10 cellular contexts compared by ENCODE assay signal in genomic region chr2:180240774-180241173, GRCh38.
DNase-seq lines count a peak whose midpoint lies in the region; ATAC-seq, FAIRE-seq and TF ChIP-seq lines count a peak whose summit lies in the region.
"Had no signal": no experiment of that assay in that cellular context is flagged by ENCODE, and none has a peak within 500 bp of the region (broad histone marks: within the 10 kb centered on the region; RNA-seq: fewer than 3 reads in every experiment).

No MANE protein-coding gene starts in this region.

- H3K4me1 Mint-ChIP-seq in MCF 10A (ENCODE audit: insufficient read depth, unreplicated experiment), result peaks cover 6% of the 10 kb centered on the region

- TF ChIP-seq POLR2A in breast epithelium (IDR thresholded peaks at IDR 0.05), result no peak
- TF ChIP-seq POLR2A in H1 (IDR thresholded peaks at IDR 0.05; ENCODE audit: control extremely low read depth in 1 of 2, low read depth in 2 of 2, low read length in 2 of 2), result no peak

- H2AK5ac ChIP-seq in H1 (ENCODE audit: low read depth, low read length), result no peak overlapping the region

- H3K79me2 ChIP-seq in MM.1S (ENCODE audit: low read length) (no peaks in the 10 kb centered on the region), H1 (ENCODE audit: control insufficient read depth in 1 of 2, insufficient read depth in 2 of 2, low read length in 2 of 2) (no peaks in the 10 kb centered on the region)

- H4K5ac ChIP-seq in H1 (ENCODE audit: insufficient read length, low read depth, low read length), result no peak overlapping the region

- H3K56ac ChIP-seq in H1 (replicated peaks; ENCODE audit: insufficient read length, low read depth, low read length), result no peak overlapping the region

- H3K9me3 Mint-ChIP-seq in MCF 10A (ENCODE audit: unreplicated experiment), result no peaks in the 10 kb centered on the region

- TF ChIP-seq EP300 in H1 (IDR thresholded peaks at IDR 0.05; ENCODE audit: borderline replicate concordance in 1 of 2, low read depth in 2 of 2, low read length in 2 of 2), result no peak

- POLR2A ChIA-PET in MCF 10A (lab: Yijun Ruan, JAX) (interaction anchor here (1.2 to 1.3 kb wide), 3 partner anchors 18 to 741 kb away, joined by 3 to 5 read pairs (median 4); no protein-coding TSS in a partner anchor), H1 (lab: Charles Lee; ENCODE audit: partially characterized antibody) (no interaction called here)

- no peak overlapping the region for H3K27ac ChIP-seq in breast epithelium
- no peak overlapping the region for H3K27ac ChIP-seq in MM.1S (ENCODE audit: low read length)
- H3K27ac ChIP-seq in H1 (ENCODE audit: low read depth, low read length), result no peak overlapping the region
- H3K27ac ChIP-seq in aorta (ENCODE audit: low read depth in 1 of 2, low read length in 2 of 2), result no peak overlapping the region

- CTCF ChIA-PET in MCF 10A (lab: Yijun Ruan, JAX), result interaction anchor here (0.6 to 3.5 kb wide), 21 partner anchors 9 to 819 kb away, joined by 3 to 16 read pairs (median 3); partner anchors contain the start of gene UBE2E3
- CTCF ChIA-PET in H1 (lab: Charles Lee; ENCODE audit: partially characterized antibody), result interaction anchor here (0.5 to 3.1 kb wide), 6 partner anchors 8 to 118 kb away, joined by 3 to 12 read pairs (median 3); no protein-coding TSS in a partner anchor

- H3K4me3 Mint-ChIP-seq in MCF 10A (ENCODE audit: unreplicated experiment), result no peak overlapping the region

- H3K4me3 ChIP-seq in breast epithelium, result no peak overlapping the region
- H3K4me3 ChIP-seq in MM.1S (ENCODE audit: low read length), result no peak overlapping the region
- H3K4me3 ChIP-seq in H1 (ENCODE audit: extremely low read depth in 1 of 4, insufficient read depth in 2 of 4, low read depth in 3 of 4, low read length in 4 of 4), result no peak overlapping the region
- no peak overlapping the region for H3K4me3 ChIP-seq in aorta (ENCODE audit: low read length in 2 of 2)

- H2BK120ac ChIP-seq in H1 (replicated peaks; ENCODE audit: low read depth, low read length), result no peak overlapping the region

- H3K9me3 ChIP-seq in breast epithelium (no peaks in the 10 kb centered on the region), MM.1S (replicated peaks; ENCODE audit: insufficient read depth, low read length) (no peaks in the 10 kb centered on the region), H1 (ENCODE audit: insufficient read depth in 2 of 2, low read depth in 1 of 2, low read length in 1 of 2) (no peaks in the 10 kb centered on the region), aorta (ENCODE audit: control insufficient read depth, low read length) (no peaks in the 10 kb centered on the region)

- H3K9me2 ChIP-seq in MM.1S (replicated peaks; ENCODE audit: insufficient read depth, low read length), result no peaks in the 10 kb centered on the region

- DNase-seq in MCF 10A (ENCODE audit: unreplicated experiment), result peak; percentile 51
- no peak for DNase-seq in breast epithelium (ENCODE audit: low spot score in 2 of 2)
- no peak for DNase-seq in MM.1S
- no peak for DNase-seq in H1 (ENCODE audit: low read depth in 1 of 2, low spot score in 2 of 2)
- no peak for DNase-seq in aorta
- DNase-seq in ureter (ENCODE audit: low spot score), result no peak
- no peak for DNase-seq in NCI-H1092 (lab: John Stamatoyannopoulos, UW)
- DNase-seq: activated CD4-positive, alpha-beta T cell treated with anti-CD3 and anti-CD28 coated beads, Interleukin-2, amount 50 U/mL, for 1 hour; anterior cingulate cortex had no signal

- no peak for FAIRE-seq in H1 (lab: Jason Lieb, UNC)

- ATAC-seq in aorta (ENCODE audit: low FRiP score), result no peak
- ATAC-seq in HG03159 (IDR thresholded peaks at IDR 0.05; ENCODE audit: unreplicated experiment), result no peak

- H2AFZ ChIP-seq in MM.1S (ENCODE audit: low read length), result no peak overlapping the region
- H2AFZ ChIP-seq in H1 (ENCODE audit: low read length), result no peak overlapping the region

- no peak overlapping the region for H2BK5ac ChIP-seq in H1 (ENCODE audit: low read depth, low read length)

- H4K8ac ChIP-seq in H1 (ENCODE audit: extremely low read depth, insufficient read depth, low read length), result no peak overlapping the region

- no peak overlapping the region for H3K4ac ChIP-seq in H1 (replicated peaks; ENCODE audit: insufficient read length, low read depth, low read length)

- no peaks in the 10 kb centered on the region for H3K36me3 ChIP-seq in breast epithelium
- H3K36me3 ChIP-seq in MM.1S (replicated peaks; ENCODE audit: insufficient read depth, low read length), result no peaks in the 10 kb centered on the region
- H3K36me3 ChIP-seq in H1 (ENCODE audit: control insufficient read depth in 2 of 4, insufficient read depth in 4 of 4, low read length in 3 of 4), result no peaks in the 10 kb centered on the region
- no peaks in the 10 kb centered on the region for H3K36me3 ChIP-seq in aorta (ENCODE audit: control insufficient read depth in 1 of 2, insufficient read depth in 2 of 2, low read length in 1 of 2)

- H2BK15ac ChIP-seq in H1 (ENCODE audit: low read length), result no peak overlapping the region

- H3K23me2 ChIP-seq in H1 (ENCODE audit: low read depth, low read length), result no peaks in the 10 kb centered on the region

- H3K14ac ChIP-seq in H1 (ENCODE audit: insufficient read length), result no peak overlapping the region

- no peak overlapping the region for H3K23ac ChIP-seq in H1 (ENCODE audit: insufficient read length)

- peak; percentile 49 for TF ChIP-seq CTCF in MCF 10A (IDR thresholded peaks at IDR 0.05; ENCODE audit: unreplicated experiment)
- TF ChIP-seq CTCF in breast epithelium (IDR thresholded peaks at IDR 0.05), result no peak
- TF ChIP-seq CTCF in MM.1S (IDR thresholded peaks at IDR 0.05; ENCODE audit: low read length), result peak; percentile 22; the same call in 1 of the 2 replicates
- TF ChIP-seq CTCF in H1 (IDR thresholded peaks at IDR 0.05; ENCODE audit: control extremely low read depth in 1 of 3, insufficient read depth in 1 of 3, low read depth in 1 of 3, low read length in 3 of 3), result peak in 2 of 3 experiments; percentile 14 to 16; a peak in 2 of 4 replicates

- no peak overlapping the region for H3K18ac ChIP-seq in H1 (ENCODE audit: extremely low read depth, low read length)

- H3K4me1 ChIP-seq in breast epithelium (no peaks in the 10 kb centered on the region), MM.1S (ENCODE audit: low read length) (no peaks in the 10 kb centered on the region), H1 (replicated peaks in 1 of 4; ENCODE audit: control insufficient read depth in 3 of 4, insufficient read depth in 4 of 4, low read length in 3 of 4) (no peaks in the 10 kb centered on the region), aorta (ENCODE audit: control insufficient read depth in 1 of 2, insufficient read depth in 2 of 2, low read length in 2 of 2) (no peaks in the 10 kb centered on the region)

- no peaks in the 10 kb centered on the region for H3F3A ChIP-seq in MM.1S (ENCODE audit: insufficient read depth, low read length)

- H3K36me3 Mint-ChIP-seq in MCF 10A (ENCODE audit: insufficient read depth, unreplicated experiment), result no peaks in the 10 kb centered on the region

- H2BK12ac ChIP-seq in H1 (ENCODE audit: low read depth, low read length), result no peak overlapping the region

- intact Hi-C loops in MCF 10A (cut with micrococcal nuclease) (loop anchor here (1.0 to 2.0 kb wide), 2 partner anchors 116 to 818 kb away; no protein-coding TSS in a partner anchor), breast epithelium (cut with DNase I; ENCODE audit: low total_unique reads) (no loop called here), aorta (cut with DNase I) (no loop called here)

- BruUV-seq in MCF 10A (replicated peaks; lab: Mats Ljungman, UMichigan), result no TSS peak

- no peak overlapping the region for H3K27ac Mint-ChIP-seq in MCF 10A (ENCODE audit: low read depth, unreplicated experiment)

- H3K27me3 ChIP-seq in breast epithelium, result no peaks in the 10 kb centered on the region
- H3K27me3 ChIP-seq in MM.1S (replicated peaks; ENCODE audit: insufficient read depth, low read length), result no peaks in the 10 kb centered on the region
- no peaks in the 10 kb centered on the region for H3K27me3 ChIP-seq in H1 (replicated peaks in 1 of 4; ENCODE audit: control insufficient read depth in 3 of 4, extremely low read depth in 1 of 4, insufficient read depth in 3 of 4, low read length in 3 of 4)
- no peaks in the 10 kb centered on the region for H3K27me3 ChIP-seq in aorta (ENCODE audit: control insufficient read depth in 1 of 2, insufficient read depth in 2 of 2, low read length in 1 of 2)

- no peaks in the 10 kb centered on the region for H3K27me3 Mint-ChIP-seq in MCF 10A (ENCODE audit: insufficient read depth, unreplicated experiment)

- no peak overlapping the region for H2BK20ac ChIP-seq in H1 (ENCODE audit: low read length)

- TF ChIP-seq RAD21 in H1 (IDR thresholded peaks at IDR 0.05 in 1 of 2, conservative IDR thresholded peaks at IDR 0.05 in 1 of 2; ENCODE audit: low read depth in 2 of 2, low read length in 2 of 2), result peak; percentile 59 to 60

- H4K91ac ChIP-seq in H1 (replicated peaks; ENCODE audit: insufficient read length, low read length), result no peak overlapping the region

- H4K20me1 ChIP-seq in MM.1S (ENCODE audit: insufficient read depth, low read length) (no peaks in the 10 kb centered on the region), H1 (replicated peaks in 1 of 2; ENCODE audit: control insufficient read depth in 1 of 2, insufficient read depth in 2 of 2, low read length in 2 of 2) (no peaks in the 10 kb centered on the region)

- H3K9ac ChIP-seq in MM.1S (ENCODE audit: low read length) (no peak overlapping the region), H1 (replicated peaks in 1 of 4; ENCODE audit: extremely low read depth in 1 of 4, low read depth in 3 of 4, low read length in 3 of 4) (no peak overlapping the region)

- H3K4me2 ChIP-seq in MM.1S (ENCODE audit: low read depth, low read length), result no peak overlapping the region
- H3K4me2 ChIP-seq in H1 (ENCODE audit: insufficient read depth in 1 of 2, low read depth in 2 of 2, low read length in 2 of 2), result no peak overlapping the region

- no peaks in the 10 kb centered on the region for H3K79me1 ChIP-seq in H1 (ENCODE audit: low read depth, low read length)

TF ChIP-seq in H1, 55 proteins besides CTCF, POLR2A, EP300 and RAD21:
- TF ChIP-seq CEBPB (IDR thresholded peaks at IDR 0.05; ENCODE audit: low read depth, low read length), result peak; percentile 24; the same call in 1 of the 2 replicates
- no peak for TF ChIP-seq TEAD4 (IDR thresholded peaks at IDR 0.05; ENCODE audit: low read depth, low read length)

Comparison
In these comparisons a context has a peak if more than half of its experiments do, and no peak if none do; other contexts are left out.
1. CTCF ChIP-seq: peak in MCF 10A (single experiment), MM.1S (single experiment) and H1 (2 of 3); none in breast epithelium (0 of 3).